ENCODE assay signal across 13 cellular contexts in genomic region chrX:22220941-22221340, GRCh38. TPM values are rescaled to one million over a fixed set of nuclear protein-coding genes. Genes with fewer than 3 reads are reported as not detected.
DNase-seq lines count a peak whose midpoint lies in the region; ATAC-seq and TF ChIP-seq lines count a peak whose summit lies in the region.
"Had no signal": no experiment of that assay in that cellular context is flagged by ENCODE, and none has a peak within 500 bp of the region (broad histone marks: within the 10 kb centered on the region; RNA-seq: fewer than 3 reads in every experiment).

No MANE protein-coding gene starts in this region.

- H3K27ac ChIP-seq in Panc1 (ENCODE audit: low read length): no peak overlapping the region
- no peak overlapping the region for H3K27ac ChIP-seq in CD8-positive, alpha-beta T cell (ENCODE audit: low read depth, low read length)
- H3K27ac ChIP-seq: SJSA1 had no signal

- H3K4me3 ChIP-seq in Panc1 (ENCODE audit: low read depth in 2 of 2, low read length in 2 of 2) (no peak overlapping the region), epithelial cell of esophagus (ENCODE audit: low read length) (no peak overlapping the region)
- no peak overlapping the region for H3K4me3 ChIP-seq in CD8-positive, alpha-beta T cell (ENCODE audit: low read depth, low read length)
- H3K4me3 ChIP-seq: SJSA1 had no signal

- intact Hi-C loops in Panc1 (cut with micrococcal nuclease; ENCODE audit: unreplicated experiment): no loop called here
- intact Hi-C loops in sciatic nerve (cut with DNase I): no loop called here
- intact Hi-C loops in CD8-positive, alpha-beta T cell (cut with DNase I, micrococcal nuclease): no loop called here

- peak; percentile 58; the same call in 1 of the 2 replicates for ATAC-seq in Panc1
- no peak for ATAC-seq in sciatic nerve
- no peak for ATAC-seq in CD8-positive, alpha-beta T cell

- no peaks in the 10 kb centered on the region for H3K9me3 ChIP-seq in Panc1 (ENCODE audit: control insufficient read depth, insufficient read depth, low read depth, low read length)
- H3K9me3 ChIP-seq in CD8-positive, alpha-beta T cell (ENCODE audit: low read length): no peaks in the 10 kb centered on the region
- H3K9me3 ChIP-seq: SJSA1 had no signal

- peaks cover 13% of the 10 kb centered on the region for H3K4me1 Mint-ChIP-seq in osteocyte (ENCODE audit: unreplicated experiment)
- H3K4me1 Mint-ChIP-seq in CD8-positive, alpha-beta T cell (ENCODE audit: low read depth): no peaks in the 10 kb centered on the region
- H3K4me1 Mint-ChIP-seq: CD8-positive, alpha-beta memory T cell had no signal

- no peaks in the 10 kb centered on the region for H3K27me3 ChIP-seq in Panc1 (ENCODE audit: control insufficient read depth, insufficient read depth, low read length)
- H3K27me3 ChIP-seq in CD8-positive, alpha-beta T cell (ENCODE audit: insufficient read depth, low read length): no peaks in the 10 kb centered on the region
- H3K27me3 ChIP-seq: SJSA1 had no signal

- peak; percentile 95 for DNase-seq in ELR (ENCODE audit: low read depth)
- no peak for DNase-seq in Panc1 (ENCODE audit: low read depth, low spot score)
- peak; percentile 91 for DNase-seq in epithelial cell of esophagus (ENCODE audit: low read depth)
- no peak for DNase-seq in osteocyte (ENCODE audit: extremely low spot score, unreplicated experiment)
- no peak for DNase-seq in sciatic nerve (ENCODE audit: low spot score)
- DNase-seq in ureter (ENCODE audit: low spot score): no peak
- DNase-seq in CD8-positive, alpha-beta T cell: no peak
- no peak for DNase-seq in germinal center (ENCODE audit: low spot score)
- DNase-seq: CD8-positive, alpha-beta memory T cell; NCI-H1105; NCI-H748 treated with DMSO at 0.1 percent for 48 hours; retina had no signal

- no peaks in the 10 kb centered on the region for H3K4me1 ChIP-seq in Panc1 (ENCODE audit: control insufficient read depth, insufficient read depth, low read length)
- no peaks in the 10 kb centered on the region for H3K4me1 ChIP-seq in CD8-positive, alpha-beta T cell (ENCODE audit: insufficient read depth, low read length)
- H3K4me1 ChIP-seq: SJSA1 had no signal

- H3K4me3 Mint-ChIP-seq in osteocyte (ENCODE audit: unreplicated experiment): no peak overlapping the region
- H3K4me3 Mint-ChIP-seq in CD8-positive, alpha-beta T cell: no peak overlapping the region
- H3K4me3 Mint-ChIP-seq: CD8-positive, alpha-beta memory T cell had no signal

- no peaks in the 10 kb centered on the region for H3K36me3 Mint-ChIP-seq in osteocyte (ENCODE audit: unreplicated experiment)
- H3K36me3 Mint-ChIP-seq in CD8-positive, alpha-beta T cell: no peaks in the 10 kb centered on the region
- H3K36me3 Mint-ChIP-seq: CD8-positive, alpha-beta memory T cell had no signal

- POLR2A ChIA-PET in Panc1 (lab: Charles Lee): no interaction called here
- POLR2A ChIA-PET in CD8-positive, alpha-beta T cell (lab: Charles Lee): no interaction called here

- TF ChIP-seq CTCF in Panc1 (IDR thresholded peaks at IDR 0.05): no peak
- TF ChIP-seq CTCF in epithelial cell of esophagus (IDR thresholded peaks at IDR 0.05; ENCODE audit: insufficient read depth, low read depth, low read length, missing control alignments): no peak
- no peak for TF ChIP-seq CTCF in osteocyte (IDR thresholded peaks at IDR 0.05)
- no peak for TF ChIP-seq CTCF in CD8-positive, alpha-beta T cell (IDR thresholded peaks at IDR 0.05)

- H3K27me3 Mint-ChIP-seq in osteocyte (ENCODE audit: unreplicated experiment): no peaks in the 10 kb centered on the region
- H3K27me3 Mint-ChIP-seq in CD8-positive, alpha-beta T cell (ENCODE audit: low read depth): no peaks in the 10 kb centered on the region
- H3K27me3 Mint-ChIP-seq: CD8-positive, alpha-beta memory T cell had no signal

- peak overlapping the region; percentile 73 for H3K27ac Mint-ChIP-seq in osteocyte (ENCODE audit: unreplicated experiment)
- H3K27ac Mint-ChIP-seq in CD8-positive, alpha-beta T cell: no peak overlapping the region
- H3K27ac Mint-ChIP-seq: CD8-positive, alpha-beta memory T cell had no signal

- CTCF ChIA-PET in Panc1 (lab: Charles Lee): no interaction called here
- CTCF ChIA-PET in CD8-positive, alpha-beta T cell (lab: Charles Lee): no interaction called here

- in situ Hi-C loops in Panc1 (cut with HindIII; ENCODE audit: low pct_unique_long_range_greater_than_20kb, low sequenced_read_pairs): no loop called here

- no TSS peak for BruUV-seq in Panc1 (replicated peaks; lab: Mats Ljungman, UMichigan)

- peaks cover 5% of the 10 kb centered on the region for H3K9me3 Mint-ChIP-seq in osteocyte (ENCODE audit: unreplicated experiment)
- no peaks in the 10 kb centered on the region for H3K9me3 Mint-ChIP-seq in CD8-positive, alpha-beta T cell
- H3K9me3 Mint-ChIP-seq: CD8-positive, alpha-beta memory T cell had no signal

- no peaks in the 10 kb centered on the region for H3K36me3 ChIP-seq in Panc1 (ENCODE audit: control insufficient read depth, insufficient read depth, low read length)
- H3K36me3 ChIP-seq in CD8-positive, alpha-beta T cell (ENCODE audit: insufficient read depth, low read length): no peaks in the 10 kb centered on the region
- H3K36me3 ChIP-seq: SJSA1 had no signal

RNA-seq across cellular contexts. Expression of gene CBLL2, which starts 51.8 kb away (rescaled TPM):
- total RNA-seq in Panc1 (2021; ENCODE audit: unreplicated experiment) (not detected), osteocyte (not detected in 2 replicates), sciatic nerve (not detected), ureter (not detected)
- polyA plus RNA-seq in Panc1 (2012; ENCODE audit: insufficient read length): not detected
- total RNA-seq in CD8-positive, alpha-beta T cell: not detected
- total RNA-seq: CD8-positive, alpha-beta memory T cell; SJSA1 had no signal
- polyA plus RNA-seq: CD8-positive, alpha-beta memory T cell had no signal

Comparison
In these comparisons a context has a peak if more than half of its experiments do, and no peak if none do; other contexts are left out.
1. DNase-seq: peak in ELR (single experiment) and epithelial cell of esophagus (single experiment); none in Panc1 (single experiment), osteocyte (single experiment), sciatic nerve (single experiment), ureter (single experiment), CD8-positive, alpha-beta T cell (0 of 7) and germinal center (single experiment).